Comparison of ENCODE assay signal across 9 cellular contexts in the genomic region with DNA sequence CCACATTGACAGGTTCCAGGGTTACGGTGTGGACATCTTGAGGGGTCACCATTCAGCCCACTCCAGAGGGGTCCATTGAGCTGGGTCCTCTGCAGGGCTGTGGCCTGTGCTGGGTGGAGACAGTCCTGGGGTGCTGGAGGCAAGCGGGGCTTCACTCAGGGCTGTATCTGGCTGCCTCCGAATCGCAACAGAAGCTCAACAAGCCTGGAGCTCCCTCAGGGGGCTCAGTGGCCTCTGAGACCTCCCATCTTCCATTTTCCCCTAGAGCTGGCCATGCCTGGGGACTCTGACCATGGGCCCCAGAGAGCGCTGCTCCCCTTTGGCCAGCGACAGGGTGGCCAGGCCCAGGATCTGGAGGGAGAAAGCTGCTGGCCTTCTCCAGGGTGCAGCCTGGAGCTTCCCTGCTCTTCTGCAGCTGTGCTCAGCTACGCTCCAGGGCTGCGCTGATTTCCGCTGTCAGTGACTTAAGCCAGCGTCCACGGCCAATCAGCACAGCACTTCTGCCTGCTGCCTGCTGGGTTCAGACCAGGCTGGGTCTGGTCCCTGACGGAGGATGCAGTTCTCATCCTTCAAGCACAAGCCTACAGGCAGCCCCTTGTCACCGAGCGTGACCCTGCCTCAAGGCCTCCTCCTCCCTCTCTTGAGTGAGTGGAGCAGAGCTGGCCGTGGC. TPM values are rescaled to one million over a fixed set of nuclear protein-coding genes. Genes with fewer than 3 reads are reported as not detected.
A peak's percentile ranks its signal among the peaks of the same experiment; 100 is the strongest.
DNase-seq lines count a peak whose midpoint lies in the region; ATAC-seq and TF ChIP-seq lines count a peak whose summit lies in the region.
"Had no signal": no experiment of that assay in that cellular context is flagged by ENCODE, and none has a peak within 500 bp of the region (broad histone marks: within the 10 kb centered on the region; RNA-seq: fewer than 3 reads in every experiment).

No MANE protein-coding gene starts in this region.

- no peak for ATAC-seq in HG03280 (IDR thresholded peaks at IDR 0.05; ENCODE audit: unreplicated experiment)

- H3F3A ChIP-seq in neural cell (ENCODE audit: insufficient read depth, low read length, poor library complexity, severe bottlenecking) = no peaks in the 10 kb centered on the region

- H3K79me2 ChIP-seq in neural cell (replicated peaks; ENCODE audit: insufficient read depth, low read length) = no peaks in the 10 kb centered on the region

- no peaks in the 10 kb centered on the region for H3K9me2 ChIP-seq in neural cell (ENCODE audit: insufficient read depth, low read length)

- H3K27ac ChIP-seq in neural cell (ENCODE audit: low read length) = peak overlapping the region; percentile 41
- no peak overlapping the region for H3K27ac ChIP-seq in CD4-positive, alpha-beta memory T cell (ENCODE audit: low read depth, low read length)

- peaks cover 3% of the 10 kb centered on the region for H3K27me3 ChIP-seq in neural cell (ENCODE audit: insufficient read depth, low read depth, low read length)
- no peaks in the 10 kb centered on the region for H3K27me3 ChIP-seq in CD4-positive, alpha-beta memory T cell (ENCODE audit: insufficient read depth, low read length)

- H3K27me3 Mint-ChIP-seq in CD4-positive, alpha-beta memory T cell = peaks cover 4 to 14% of the 10 kb centered on the region in 2 donors

- H4K20me1 ChIP-seq in neural cell (ENCODE audit: insufficient read depth) = no peaks in the 10 kb centered on the region

- DNase-seq in COLO668 (lab: John Stamatoyannopoulos, UW; ENCODE audit: unreplicated experiment) (peak; percentile 35), NCI-H748 (lab: John Stamatoyannopoulos, UW; ENCODE audit: unreplicated experiment) (peak; percentile 66), fibroblast of gingiva (ENCODE audit: low read depth) (peak; percentile 37), 8988T (no peak), globus pallidus (ENCODE audit: low spot score) (no peak)
- DNase-seq in CD4-positive, alpha-beta memory T cell = no peak
- DNase-seq: KG1 had no signal

- peaks cover 0 to 1% (median 0%) of the 10 kb centered on the region in 4 donors for H3K4me1 Mint-ChIP-seq in CD4-positive, alpha-beta memory T cell

- peak; percentile 10 for TF ChIP-seq RAD21 in neural cell (conservative IDR thresholded peaks at IDR 0.05)

- POLR2A ChIA-PET in CD4-positive, alpha-beta memory T cell (lab: Charles Lee; ENCODE audit: partially characterized antibody) = no interaction called here

- peaks cover 0 to 9% (median 1%) of the 10 kb centered on the region in 8 donors for H3K9me3 Mint-ChIP-seq in CD4-positive, alpha-beta memory T cell

- H3K4me3 Mint-ChIP-seq in CD4-positive, alpha-beta memory T cell = no peak overlapping the region

- no peak for TF ChIP-seq EP300 in neural cell (conservative IDR thresholded peaks at IDR 0.05; ENCODE audit: poor library complexity, severe bottlenecking)

- no peak overlapping the region for H3K27ac Mint-ChIP-seq in CD4-positive, alpha-beta memory T cell

- peak overlapping the region; percentile 38 for H3K9ac ChIP-seq in neural cell (ENCODE audit: low read length)

- H3K4me3 ChIP-seq in neural cell (ENCODE audit: low read length) = peak overlapping the region; percentile 11
- no peak overlapping the region for H3K4me3 ChIP-seq in CD4-positive, alpha-beta memory T cell (ENCODE audit: low read length in 2 of 2)

- intact Hi-C loops in CD4-positive, alpha-beta memory T cell (cut with micrococcal nuclease) = no loop called here

- H3K9me3 ChIP-seq in neural cell (ENCODE audit: low read length) = no peaks in the 10 kb centered on the region
- no peaks in the 10 kb centered on the region for H3K9me3 ChIP-seq in CD4-positive, alpha-beta memory T cell (ENCODE audit: control insufficient read depth in 1 of 2, low read length in 2 of 2)

- no peak overlapping the region for H2AFZ ChIP-seq in neural cell (ENCODE audit: low read depth, low read length)

- H3K4me1 ChIP-seq in CD4-positive, alpha-beta memory T cell (ENCODE audit: insufficient read depth, low read length) = no peaks in the 10 kb centered on the region

- no peak overlapping the region for H3K4me2 ChIP-seq in neural cell (ENCODE audit: low read length)

- CTCF ChIA-PET in CD4-positive, alpha-beta memory T cell (lab: Charles Lee; ENCODE audit: partially characterized antibody) = interaction anchor here (0.9 to 1.0 kb wide), 2 partner anchors 16 to 99 kb away, joined by 3 read pairs; no protein-coding TSS in a partner anchor

- no peaks in the 10 kb centered on the region for H3K36me3 Mint-ChIP-seq in CD4-positive, alpha-beta memory T cell

- no peak for TF ChIP-seq CTCF in neural cell (IDR thresholded peaks at IDR 0.05; ENCODE audit: poor library complexity, severe bottlenecking)

- H3K36me3 ChIP-seq in neural cell (ENCODE audit: insufficient read depth, low read length) = no peaks in the 10 kb centered on the region
- H3K36me3 ChIP-seq in CD4-positive, alpha-beta memory T cell (ENCODE audit: insufficient read depth, low read length) = no peaks in the 10 kb centered on the region

TF ChIP-seq in neural cell, 6 proteins besides CTCF, POLR2A, EP300 and RAD21:
- TF ChIP-seq POLR2AphosphoS5 (IDR thresholded peaks at IDR 0.05) (peak; percentile 16), MXI1 (conservative IDR thresholded peaks at IDR 0.05; ENCODE audit: poor library complexity, severe bottlenecking) (no peak)

RNA-seq across cellular contexts. Expression of a gene that starts 44.9 kb away (rescaled TPM):
- 8.9 and 12.0 TPM in 2 replicates for polyA plus RNA-seq in neural cell
- 19.2 and 22.1 TPM in 2 replicates for polyA minus RNA-seq in neural cell
- 10 to 100 TPM; 49.7 to 50.0 TPM for total RNA-seq in CD4-positive, alpha-beta memory T cell
- polyA plus RNA-seq in CD4-positive, alpha-beta memory T cell = 10 to 100 TPM in 1 of 2 donors, 1 to 10 TPM in 1; 4.6 to 12.2 TPM

Comparison
In these comparisons a context has a peak if more than half of its experiments do, and no peak if none do; other contexts are left out.
1. DNase-seq: peak in COLO668 (single experiment), NCI-H748 (single experiment) and fibroblast of gingiva (single experiment); none in 8988T (single experiment), CD4-positive, alpha-beta memory T cell (0 of 5) and globus pallidus (single experiment).